1 cellular context compared by ENCODE assay signal in the genomic region with DNA sequence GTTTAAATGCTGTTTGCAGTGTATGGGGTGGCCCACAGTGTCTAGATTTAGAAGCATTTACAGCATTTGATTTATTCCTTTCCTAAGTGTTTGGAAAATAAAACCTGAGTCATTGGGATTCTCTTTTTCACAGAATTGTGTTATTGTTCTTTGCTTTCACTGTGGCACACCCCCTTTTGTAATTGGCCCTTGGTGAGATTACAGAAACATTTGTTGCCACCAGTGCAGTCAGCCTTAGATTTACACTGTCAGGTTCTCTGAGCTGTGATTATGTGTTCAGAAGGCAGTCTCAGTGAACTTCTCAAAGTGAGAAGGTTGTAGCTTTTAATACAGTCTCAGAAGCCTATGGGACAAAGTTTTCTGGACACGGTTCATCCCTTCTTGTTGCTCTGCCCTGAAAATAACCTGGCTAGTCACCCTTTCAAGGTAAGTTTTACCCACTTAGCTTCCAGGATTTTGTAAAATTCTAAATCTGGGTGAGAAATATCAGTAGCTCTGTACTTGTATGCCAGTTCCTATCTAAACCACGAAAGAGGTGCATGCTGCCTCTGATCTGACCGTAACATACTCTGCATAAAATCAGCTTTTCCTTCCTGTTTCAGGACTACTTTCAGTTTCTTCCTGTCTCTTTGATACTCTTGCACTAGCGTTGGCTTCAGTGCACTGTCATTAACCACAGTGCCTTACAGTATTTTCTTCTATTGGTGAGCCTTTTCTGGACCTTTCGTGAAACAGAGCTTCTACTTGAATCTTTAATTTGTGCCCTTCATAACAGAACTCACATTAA.
TF ChIP-seq lines count a peak whose summit lies in the region.

No MANE protein-coding gene starts in this region.

TF ChIP-seq in GM12878, 131 proteins besides CTCF, POLR2A, EP300 and RAD21 (continued from another document and continues in another):
- TF ChIP-seq, protein P1, sequence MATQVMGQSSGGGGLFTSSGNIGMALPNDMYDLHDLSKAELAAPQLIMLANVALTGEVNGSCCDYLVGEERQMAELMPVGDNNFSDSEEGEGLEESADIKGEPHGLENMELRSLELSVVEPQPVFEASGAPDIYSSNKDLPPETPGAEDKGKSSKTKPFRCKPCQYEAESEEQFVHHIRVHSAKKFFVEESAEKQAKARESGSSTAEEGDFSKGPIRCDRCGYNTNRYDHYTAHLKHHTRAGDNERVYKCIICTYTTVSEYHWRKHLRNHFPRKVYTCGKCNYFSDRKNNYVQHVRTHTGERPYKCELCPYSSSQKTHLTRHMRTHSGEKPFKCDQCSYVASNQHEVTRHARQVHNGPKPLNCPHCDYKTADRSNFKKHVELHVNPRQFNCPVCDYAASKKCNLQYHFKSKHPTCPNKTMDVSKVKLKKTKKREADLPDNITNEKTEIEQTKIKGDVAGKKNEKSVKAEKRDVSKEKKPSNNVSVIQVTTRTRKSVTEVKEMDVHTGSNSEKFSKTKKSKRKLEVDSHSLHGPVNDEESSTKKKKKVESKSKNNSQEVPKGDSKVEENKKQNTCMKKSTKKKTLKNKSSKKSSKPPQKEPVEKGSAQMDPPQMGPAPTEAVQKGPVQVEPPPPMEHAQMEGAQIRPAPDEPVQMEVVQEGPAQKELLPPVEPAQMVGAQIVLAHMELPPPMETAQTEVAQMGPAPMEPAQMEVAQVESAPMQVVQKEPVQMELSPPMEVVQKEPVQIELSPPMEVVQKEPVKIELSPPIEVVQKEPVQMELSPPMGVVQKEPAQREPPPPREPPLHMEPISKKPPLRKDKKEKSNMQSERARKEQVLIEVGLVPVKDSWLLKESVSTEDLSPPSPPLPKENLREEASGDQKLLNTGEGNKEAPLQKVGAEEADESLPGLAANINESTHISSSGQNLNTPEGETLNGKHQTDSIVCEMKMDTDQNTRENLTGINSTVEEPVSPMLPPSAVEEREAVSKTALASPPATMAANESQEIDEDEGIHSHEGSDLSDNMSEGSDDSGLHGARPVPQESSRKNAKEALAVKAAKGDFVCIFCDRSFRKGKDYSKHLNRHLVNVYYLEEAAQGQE (IDR thresholded peaks at IDR 0.05; ENCODE audit: low read depth, low read length) = no peak
- TF ChIP-seq E4F1 (IDR thresholded peaks at IDR 0.05; ENCODE audit: borderline replicate concordance, partially characterized antibody) (no peak), HDAC2 (IDR thresholded peaks at IDR 0.05) (no peak), MXI1 (IDR thresholded peaks at IDR 0.05; ENCODE audit: low read depth, low read length) (peak; percentile 52), SREBF1 (IDR thresholded peaks at IDR 0.05; ENCODE audit: low read length) (no peak), SMAD5 (IDR thresholded peaks at IDR 0.05; ENCODE audit: low read depth) (no peak), CEBPZ (IDR thresholded peaks at IDR 0.05; ENCODE audit: low read depth, low read length) (no peak), GATAD2B (conservative IDR thresholded peaks at IDR 0.05; ENCODE audit: low read depth) (no peak), SREBF2 (IDR thresholded peaks at IDR 0.05; ENCODE audit: low read length) (no peak), PRDM15 (CRISPR knock-in tag; IDR thresholded peaks at IDR 0.05) (no peak), TCF7 (IDR thresholded peaks at IDR 0.05; ENCODE audit: borderline replicate concordance) (peak; percentile 65; the same call in 1 of the 2 replicates), EGR1 (IDR thresholded peaks at IDR 0.05; ENCODE audit: borderline replicate concordance in 1 of 2, low read depth in 2 of 2, low read length in 2 of 2) (peak in 1 of 2 experiments; percentile 36; a peak in 1 of 3 replicates), CBFB (IDR thresholded peaks at IDR 0.05; ENCODE audit: low read depth) (peak; percentile 75), SUZ12 (IDR thresholded peaks at IDR 0.05; ENCODE audit: unreplicated experiment) (no peak), FOS (IDR thresholded peaks at IDR 0.05; ENCODE audit: borderline replicate concordance, extremely low read depth, insufficient read length) (no peak), ZSCAN29 (IDR thresholded peaks at IDR 0.05) (no peak), JUNB (IDR thresholded peaks at IDR 0.05) (peak; percentile 63), RFX5 (IDR thresholded peaks at IDR 0.05; ENCODE audit: low read depth, low read length) (no peak), WRNIP1 (IDR thresholded peaks at IDR 0.05; ENCODE audit: borderline replicate concordance, low read depth, low read length) (0 out of 2 replicates have a peak, but pooled peaks have one; percentile 67), NFXL1 (IDR thresholded peaks at IDR 0.05; ENCODE audit: borderline replicate concordance) (no peak), ZBTB33 (IDR thresholded peaks at IDR 0.05) (no peak), MTA2 (IDR thresholded peaks at IDR 0.05; ENCODE audit: low read depth) (no peak), BRCA1 (IDR thresholded peaks at IDR 0.05; ENCODE audit: low read depth, low read length) (no peak), BCLAF1 (IDR thresholded peaks at IDR 0.05) (no peak), ESRRA (IDR thresholded peaks at IDR 0.05; ENCODE audit: low read length) (no peak), KLF5 (IDR thresholded peaks at IDR 0.05; ENCODE audit: partially characterized antibody) (no peak), IRF4 (IDR thresholded peaks at IDR 0.05; ENCODE audit: low read depth, low read length) (0 out of 2 replicates have a peak, but pooled peaks have one; percentile 14)
- TF ChIP-seq, protein P2, sequence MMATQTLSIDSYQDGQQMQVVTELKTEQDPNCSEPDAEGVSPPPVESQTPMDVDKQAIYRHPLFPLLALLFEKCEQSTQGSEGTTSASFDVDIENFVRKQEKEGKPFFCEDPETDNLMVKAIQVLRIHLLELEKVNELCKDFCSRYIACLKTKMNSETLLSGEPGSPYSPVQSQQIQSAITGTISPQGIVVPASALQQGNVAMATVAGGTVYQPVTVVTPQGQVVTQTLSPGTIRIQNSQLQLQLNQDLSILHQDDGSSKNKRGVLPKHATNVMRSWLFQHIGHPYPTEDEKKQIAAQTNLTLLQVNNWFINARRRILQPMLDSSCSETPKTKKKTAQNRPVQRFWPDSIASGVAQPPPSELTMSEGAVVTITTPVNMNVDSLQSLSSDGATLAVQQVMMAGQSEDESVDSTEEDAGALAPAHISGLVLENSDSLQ (IDR thresholded peaks at IDR 0.05) = peak; percentile 43; the same call in 1 of the 2 replicates
- TF ChIP-seq, protein P3, sequence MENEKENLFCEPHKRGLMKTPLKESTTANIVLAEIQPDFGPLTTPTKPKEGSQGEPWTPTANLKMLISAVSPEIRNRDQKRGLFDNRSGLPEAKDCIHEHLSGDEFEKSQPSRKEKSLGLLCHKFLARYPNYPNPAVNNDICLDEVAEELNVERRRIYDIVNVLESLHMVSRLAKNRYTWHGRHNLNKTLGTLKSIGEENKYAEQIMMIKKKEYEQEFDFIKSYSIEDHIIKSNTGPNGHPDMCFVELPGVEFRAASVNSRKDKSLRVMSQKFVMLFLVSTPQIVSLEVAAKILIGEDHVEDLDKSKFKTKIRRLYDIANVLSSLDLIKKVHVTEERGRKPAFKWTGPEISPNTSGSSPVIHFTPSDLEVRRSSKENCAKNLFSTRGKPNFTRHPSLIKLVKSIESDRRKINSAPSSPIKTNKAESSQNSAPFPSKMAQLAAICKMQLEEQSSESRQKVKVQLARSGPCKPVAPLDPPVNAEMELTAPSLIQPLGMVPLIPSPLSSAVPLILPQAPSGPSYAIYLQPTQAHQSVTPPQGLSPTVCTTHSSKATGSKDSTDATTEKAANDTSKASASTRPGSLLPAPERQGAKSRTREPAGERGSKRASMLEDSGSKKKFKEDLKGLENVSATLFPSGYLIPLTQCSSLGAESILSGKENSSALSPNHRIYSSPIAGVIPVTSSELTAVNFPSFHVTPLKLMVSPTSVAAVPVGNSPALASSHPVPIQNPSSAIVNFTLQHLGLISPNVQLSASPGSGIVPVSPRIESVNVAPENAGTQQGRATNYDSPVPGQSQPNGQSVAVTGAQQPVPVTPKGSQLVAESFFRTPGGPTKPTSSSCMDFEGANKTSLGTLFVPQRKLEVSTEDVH (IDR thresholded peaks at IDR 0.05; ENCODE audit: low read depth, partially characterized antibody) = no peak
